21 cellular contexts compared by ENCODE assay signal in genomic region chr3:157531771-157532170, GRCh38. TPM values are rescaled to one million over a fixed set of nuclear protein-coding genes. Genes with fewer than 3 reads are reported as not detected.
A peak's percentile ranks its signal among the peaks of the same experiment; 100 is the strongest.
DNase-seq lines count a peak whose midpoint lies in the region; ATAC-seq and TF ChIP-seq lines count a peak whose summit lies in the region.
"Had no signal": no experiment of that assay in that cellular context is flagged by ENCODE, and none has a peak within 500 bp of the region (broad histone marks: within the 10 kb centered on the region; RNA-seq: fewer than 3 reads in every experiment).

No MANE protein-coding gene starts in this region.

- no peaks in the 10 kb centered on the region for H3K4me1 ChIP-seq in mammary epithelial cell (ENCODE audit: insufficient read depth, low read length)
- H3K4me1 ChIP-seq in thyroid gland = peaks cover 10 to 21% of the 10 kb centered on the region in 2 donors
- H3K4me1 ChIP-seq: pancreas had no signal

- TF ChIP-seq CTCF in mammary epithelial cell (conservative IDR thresholded peaks at IDR 0.05 in 1 of 2, IDR thresholded peaks at IDR 0.05 in 1 of 2; ENCODE audit: extremely low read depth in 1 of 2, insufficient read depth in 1 of 2, low read depth in 1 of 2, low read length in 2 of 2) (no peak), MCF 10A (IDR thresholded peaks at IDR 0.05; ENCODE audit: unreplicated experiment) (no peak), WI38 (IDR thresholded peaks at IDR 0.05; ENCODE audit: low read depth, low read length) (no peak), fibroblast of the aortic adventitia (IDR thresholded peaks at IDR 0.05; ENCODE audit: insufficient read depth, low read length) (no peak), thyroid gland (IDR thresholded peaks at IDR 0.05) (no peak)

- H3K4me3 Mint-ChIP-seq in MCF 10A (ENCODE audit: unreplicated experiment) = no peak overlapping the region
- H3K4me3 Mint-ChIP-seq in activated T-helper 1 cell treated with anti-CD3 and anti-CD28 coated beads, Interleukin-12 subunit alpha, Interleukin-12 subunit beta, Interleukin-2, Interleukin-4 antibody, amounts not matched to agents 30 ng/mL and 10 ng/mL and 1 ng/mL, durations not matched to agents 14 hours and 24 hours and 36 hours = no peak overlapping the region
- H3K4me3 Mint-ChIP-seq: CD8-positive, alpha-beta T cell; stimulated activated effector memory CD8-positive, alpha-beta T cell treated with anti-CD3 and anti-CD28 coated beads, Interleukin-12 subunit alpha, Interleukin-12 subunit beta, amount 100 ng/mL, for 72 hours had no signal

- H3K9me3 ChIP-seq in mammary epithelial cell (replicated peaks; ENCODE audit: insufficient read depth, low read length) (no peaks in the 10 kb centered on the region), thyroid gland (no peaks in the 10 kb centered on the region)
- H3K9me3 ChIP-seq: mucosa of descending colon, pancreas, spleen, upper lobe of left lung had no signal

- CTCF ChIA-PET in mammary epithelial cell (lab: Charles Lee; ENCODE audit: low non-redundant PET) (interaction anchor here (0.7 to 1.9 kb wide), 3 partner anchors 37 to 1973 kb away, joined by 3 to 26 read pairs (median 25); no protein-coding TSS in a partner anchor), MCF 10A (lab: Yijun Ruan, JAX) (interaction anchor here (0.6 to 6.5 kb wide), 47 partner anchors 9 to 1131 kb away, joined by 3 to 67 read pairs (median 5); partner anchors contain the start of genes MLF1, PTX3 and VEPH1)

- no peaks in the 10 kb centered on the region for H4K20me1 ChIP-seq in mammary epithelial cell (ENCODE audit: insufficient read depth, low read length)

- dilution Hi-C loops in mammary epithelial cell (cut with HindIII; ENCODE audit: low sequenced_read_pairs) = no loop called here

- intact Hi-C loops in mammary epithelial cell (cut with micrococcal nuclease) = loop anchor here (1.0 kb wide), 2 partner anchors 41 to 1001 kb away; no protein-coding TSS in a partner anchor
- intact Hi-C loops in MCF 10A (cut with micrococcal nuclease) = loop anchor here (1.0 to 5.0 kb wide), 6 partner anchors 41 to 1261 kb away; partner anchors contain the start of gene GFM1
- intact Hi-C loops in thyroid gland (cut with DNase I) = loop anchor here (5.0 kb wide), 1 partner anchor 41 kb away; no protein-coding TSS in a partner anchor
- intact Hi-C loops in activated T-helper 1 cell treated with anti-CD3 and anti-CD28 coated beads, Interleukin-12 subunit alpha, Interleukin-12 subunit beta, Interleukin-2, Interleukin-4 antibody, amounts not matched to agents 30 ng/mL and 10 ng/mL and 1 ng/mL, durations not matched to agents 14 hours and 24 hours and 36 hours (cut with micrococcal nuclease) = loop anchor here (1.0 kb wide), 1 partner anchor 41 kb away; no protein-coding TSS in a partner anchor

- H3K27me3 Mint-ChIP-seq in MCF 10A (ENCODE audit: insufficient read depth, unreplicated experiment) = no peaks in the 10 kb centered on the region
- peaks cover 10% of the 10 kb centered on the region for H3K27me3 Mint-ChIP-seq in activated T-helper 1 cell treated with anti-CD3 and anti-CD28 coated beads, Interleukin-12 subunit alpha, Interleukin-12 subunit beta, Interleukin-2, Interleukin-4 antibody, amounts not matched to agents 30 ng/mL and 10 ng/mL and 1 ng/mL, durations not matched to agents 14 hours and 24 hours and 36 hours (ENCODE audit: insufficient read depth)

- in situ Hi-C loops in mammary epithelial cell (cut with MboI; ENCODE audit: low sequenced_read_pairs in 2 of 2) = no loop called here

- TF ChIP-seq POLR2A in thyroid gland (IDR thresholded peaks at IDR 0.05) = no peak

- 74% methylated on average over 4 of the region's 4 CpGs for WGBS in mammary epithelial cell (ENCODE audit: low coverage, missing lambda C conversion rate)
- WGBS in thyroid gland, 2 donors = 76 to 87% methylated on average over 4 of the region's 4 CpGs

- no peaks in the 10 kb centered on the region for H3K4me1 Mint-ChIP-seq in MCF 10A (ENCODE audit: insufficient read depth, unreplicated experiment)
- no peaks in the 10 kb centered on the region for H3K4me1 Mint-ChIP-seq in activated T-helper 1 cell treated with anti-CD3 and anti-CD28 coated beads, Interleukin-12 subunit alpha, Interleukin-12 subunit beta, Interleukin-2, Interleukin-4 antibody, amounts not matched to agents 30 ng/mL and 10 ng/mL and 1 ng/mL, durations not matched to agents 14 hours and 24 hours and 36 hours (ENCODE audit: low read depth)
- H3K4me1 Mint-ChIP-seq: stimulated activated effector memory CD8-positive, alpha-beta T cell treated with anti-CD3 and anti-CD28 coated beads, Interleukin-12 subunit alpha, Interleukin-12 subunit beta, amount 100 ng/mL, for 72 hours had no signal

- H3K79me2 ChIP-seq in mammary epithelial cell (ENCODE audit: insufficient read depth, low read length) = no peaks in the 10 kb centered on the region

- H3K4me2 ChIP-seq in mammary epithelial cell (ENCODE audit: insufficient read depth, low read depth, low read length) = no peak overlapping the region

- no peak overlapping the region for H3K9ac ChIP-seq in mammary epithelial cell (ENCODE audit: insufficient read depth, low read length)

- no peak overlapping the region for H3K27ac Mint-ChIP-seq in MCF 10A (ENCODE audit: low read depth, unreplicated experiment)
- H3K27ac Mint-ChIP-seq in activated T-helper 1 cell treated with anti-CD3 and anti-CD28 coated beads, Interleukin-12 subunit alpha, Interleukin-12 subunit beta, Interleukin-2, Interleukin-4 antibody, amounts not matched to agents 30 ng/mL and 10 ng/mL and 1 ng/mL, durations not matched to agents 14 hours and 24 hours and 36 hours = no peak overlapping the region
- H3K27ac Mint-ChIP-seq: activated naive CD4-positive, alpha-beta T cell treated with anti-CD3 and anti-CD28 coated beads, Interleukin-2, amount 50 U/mL, for 72 hours; CD8-positive, alpha-beta T cell; stimulated activated effector memory CD8-positive, alpha-beta T cell treated with anti-CD3 and anti-CD28 coated beads, Interleukin-12 subunit alpha, Interleukin-12 subunit beta, amount 100 ng/mL, for 72 hours had no signal

- H3K36me3 Mint-ChIP-seq in MCF 10A (ENCODE audit: insufficient read depth, unreplicated experiment) = no peaks in the 10 kb centered on the region
- H3K36me3 Mint-ChIP-seq in activated T-helper 1 cell treated with anti-CD3 and anti-CD28 coated beads, Interleukin-12 subunit alpha, Interleukin-12 subunit beta, Interleukin-2, Interleukin-4 antibody, amounts not matched to agents 30 ng/mL and 10 ng/mL and 1 ng/mL, durations not matched to agents 14 hours and 24 hours and 36 hours (ENCODE audit: low read depth) = no peaks in the 10 kb centered on the region
- H3K36me3 Mint-ChIP-seq: activated naive CD4-positive, alpha-beta T cell treated with anti-CD3 and anti-CD28 coated beads, Interleukin-2, amount 50 U/mL, for 72 hours; CD8-positive, alpha-beta T cell; stimulated activated effector memory CD8-positive, alpha-beta T cell treated with anti-CD3 and anti-CD28 coated beads, Interleukin-12 subunit alpha, Interleukin-12 subunit beta, amount 100 ng/mL, for 72 hours had no signal

- no peaks in the 10 kb centered on the region for H3K36me3 ChIP-seq in mammary epithelial cell (ENCODE audit: insufficient read depth, low read length)
- H3K36me3 ChIP-seq in thyroid gland = no peaks in the 10 kb centered on the region
- H3K36me3 ChIP-seq: cardiac muscle cell, pancreas, spleen, upper lobe of left lung had no signal

- BruUV-seq in mammary epithelial cell (replicated peaks; lab: Mats Ljungman, UMichigan) = no TSS peak
- BruUV-seq in MCF 10A (replicated peaks; lab: Mats Ljungman, UMichigan) = no TSS peak

- no peak for ATAC-seq in GM19467 (IDR thresholded peaks at IDR 0.05; ENCODE audit: unreplicated experiment)
- ATAC-seq: CD8-positive, alpha-beta T cell had no signal

- H3K9me3 Mint-ChIP-seq in MCF 10A (ENCODE audit: unreplicated experiment) = no peaks in the 10 kb centered on the region
- H3K9me3 Mint-ChIP-seq in activated T-helper 1 cell treated with anti-CD3 and anti-CD28 coated beads, Interleukin-12 subunit alpha, Interleukin-12 subunit beta, Interleukin-2, Interleukin-4 antibody, amounts not matched to agents 30 ng/mL and 10 ng/mL and 1 ng/mL, durations not matched to agents 14 hours and 24 hours and 36 hours = no peaks in the 10 kb centered on the region
- H3K9me3 Mint-ChIP-seq: activated naive CD4-positive, alpha-beta T cell treated with anti-CD3 and anti-CD28 coated beads, Interleukin-2, amount 50 U/mL, for 72 hours; CD8-positive, alpha-beta T cell; stimulated activated effector memory CD8-positive, alpha-beta T cell treated with anti-CD3 and anti-CD28 coated beads, Interleukin-12 subunit alpha, Interleukin-12 subunit beta, amount 100 ng/mL, for 72 hours had no signal

- H3K27me3 ChIP-seq in mammary epithelial cell (ENCODE audit: insufficient read depth, low read length) (no peaks in the 10 kb centered on the region), thyroid gland (no peaks in the 10 kb centered on the region)
- H3K27me3 ChIP-seq: cardiac muscle cell, pancreas, spleen, upper lobe of left lung had no signal

- POLR2A ChIA-PET in MCF 10A (lab: Yijun Ruan, JAX) = interaction anchor here (1.1 to 2.0 kb wide), 3 partner anchors 20 to 372 kb away, joined by 3 to 8 read pairs (median 8); partner anchors contain the start of gene CCNL1

- DNase-seq in mammary epithelial cell (no peak), MCF 10A (ENCODE audit: unreplicated experiment) (no peak), fibroblast of the aortic adventitia (ENCODE audit: low read depth) (no peak), thyroid gland (no peak), NCI-H187 treated with DMSO at 0.1 percent for 48 hours (lab: John Stamatoyannopoulos, UW) (no peak)
- DNase-seq in activated T-helper 1 cell treated with anti-CD3 and anti-CD28 coated beads, Interleukin-12 subunit alpha, Interleukin-12 subunit beta, Interleukin-2, Interleukin-4 antibody, amounts not matched to agents 30 ng/mL and 10 ng/mL and 1 ng/mL, durations not matched to agents 14 hours and 24 hours and 36 hours (ENCODE audit: low spot score) = no peak
- DNase-seq: activated CD4-positive, alpha-beta T cell treated with anti-CD3 and anti-CD28 coated beads, Interleukin-2, amount 50 U/mL, for 4 hours; activated T-cell treated with anti-CD3 and anti-CD28 coated beads, Interleukin-2, amount 50 U/mL, for 1 hour; CD8-positive, alpha-beta T cell; effector memory CD4-positive, alpha-beta T cell; left colon; mucosa of descending colon; pancreas; spleen; upper lobe of left lung had no signal

- H2AFZ ChIP-seq in mammary epithelial cell (ENCODE audit: low read depth, low read length) = peak overlapping the region; percentile 35

- H3K27ac ChIP-seq in mammary epithelial cell (ENCODE audit: insufficient read depth, low read depth, low read length) (no peak overlapping the region), thyroid gland (peak overlapping the region; percentile 55 to 72 (median 64))
- H3K27ac ChIP-seq: cardiac muscle cell, pancreas, SK-N-MC, spleen, upper lobe of left lung had no signal

- no peak overlapping the region for H3K4me3 ChIP-seq in mammary epithelial cell (replicated peaks in 1 of 3; ENCODE audit: insufficient read depth in 1 of 3, low read depth in 2 of 3, low read length in 3 of 3)
- peak overlapping the region; percentile 66 for H3K4me3 ChIP-seq in WI38 (ENCODE audit: low read depth, low read length)
- H3K4me3 ChIP-seq in fibroblast of the aortic adventitia (ENCODE audit: low read depth, low read length) = peak overlapping the region; percentile 42
- no peak overlapping the region for H3K4me3 ChIP-seq in thyroid gland (replicated peaks in 1 of 3)
- H3K4me3 ChIP-seq: cardiac muscle cell, mucosa of descending colon, pancreas, SK-N-MC, spleen, upper lobe of left lung had no signal

RNA-seq across cellular contexts. Expression of gene VEPH1, which starts 28.6 kb away (rescaled TPM):
- total RNA-seq in mammary epithelial cell = under 1 TPM in 1 of 2 donors, not detected in 1; 0.83 TPM
- 0.39 TPM for polyA plus RNA-seq in mammary epithelial cell
- not detected for polyA minus RNA-seq in mammary epithelial cell
- 2.4 TPM in 2 replicates for total RNA-seq in MCF 10A (2022)
- total RNA-seq in fibroblast of the aortic adventitia (ENCODE audit: low replicate concordance) = 27.4 and 152 TPM in 2 replicates
- 10 to 100 TPM in 1 of 4 donors, 1 to 10 TPM in 3; 1.7 to 12.0 (median 5.0) TPM for total RNA-seq in thyroid gland
- total RNA-seq in activated T-helper 1 cell treated with anti-CD3 and anti-CD28 coated beads, Interleukin-12 subunit alpha, Interleukin-12 subunit beta, Interleukin-2, Interleukin-4 antibody, amounts not matched to agents 30 ng/mL and 10 ng/mL and 1 ng/mL, durations not matched to agents 14 hours and 24 hours and 36 hours = not detected in 2 replicates
- total RNA-seq: activated naive CD4-positive, alpha-beta T cell treated with anti-CD3 and anti-CD28 coated beads, Interleukin-2, amount 50 U/mL, for 72 hours; CD8-positive, alpha-beta T cell had no signal

Comparison
In these comparisons a context has a peak if more than half of its experiments do, and no peak if none do; other contexts are left out.
1. H3K4me3 ChIP-seq: peak in WI38 (single experiment) and fibroblast of the aortic adventitia (single experiment); none in mammary epithelial cell (0 of 3) and thyroid gland (0 of 3).